ENCODE assay signal across 8 cellular contexts in the genomic region with DNA sequence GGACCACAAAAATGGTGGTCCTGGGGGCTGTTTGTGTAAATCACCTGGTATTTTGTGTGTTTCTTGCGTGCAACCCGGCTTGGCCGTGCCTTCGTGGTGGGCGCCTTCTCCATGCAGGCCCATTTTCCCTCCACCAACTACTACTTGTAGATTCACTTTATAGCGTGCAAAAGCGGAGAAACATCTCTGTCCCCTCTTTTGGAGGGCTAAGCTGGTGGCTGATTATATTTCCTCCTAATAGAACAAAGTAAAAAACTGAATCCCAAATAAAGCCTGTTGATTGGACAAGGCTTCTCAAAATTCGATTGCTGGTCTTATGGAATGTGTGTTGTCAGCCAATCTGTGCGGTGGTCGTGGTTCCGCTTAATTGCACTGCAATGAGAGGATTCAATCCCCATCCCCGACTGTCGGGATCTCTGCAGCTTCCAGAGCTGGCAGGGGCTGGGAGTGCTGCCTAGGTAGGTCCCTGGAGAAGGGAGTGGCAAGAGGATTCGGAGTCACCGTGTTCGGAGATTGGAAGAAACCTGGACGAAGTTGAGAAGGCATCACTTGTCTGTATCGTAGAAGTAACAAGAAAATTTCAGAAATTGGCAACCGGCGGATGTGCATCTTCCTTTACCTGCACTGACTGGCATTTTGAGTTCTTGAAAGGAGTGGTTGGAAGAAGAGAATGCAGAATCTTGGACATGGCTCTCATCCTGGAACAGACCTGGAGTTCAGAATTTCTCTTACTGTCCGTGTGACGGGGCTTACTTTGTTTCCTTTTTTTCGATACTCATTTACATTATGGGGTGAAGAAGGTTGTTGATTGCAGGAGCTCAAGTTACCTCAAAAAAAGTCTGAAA. TPM values are rescaled to one million over a fixed set of nuclear protein-coding genes. Genes with fewer than 3 reads are reported as not detected.
A peak's percentile ranks its signal among the peaks of the same experiment; 100 is the strongest.
DNase-seq lines count a peak whose midpoint lies in the region; TF ChIP-seq lines count a peak whose summit lies in the region.

No MANE protein-coding gene starts in this region.

- peak overlapping the region; percentile 80 for H3K4me3 Mint-ChIP-seq in dendritic cell treated with granulocyte-macrophage colony-stimulating factor and Interleukin-4, amounts not matched to agents 40 ng/mL and 50 ng/mL, for 4 days
- H3K4me3 Mint-ChIP-seq in type B pancreatic cell: peak overlapping the region; percentile 97

- H3K36me3 ChIP-seq in cardiac muscle cell: peaks cover 8% of the 10 kb centered on the region
- H3K36me3 ChIP-seq in PC-9 (ENCODE audit: low read depth): peaks cover 22% of the 10 kb centered on the region

- H3K4me2 ChIP-seq in PC-9: peak overlapping the region; percentile 92

- no peaks in the 10 kb centered on the region for H3K9me3 Mint-ChIP-seq in dendritic cell treated with granulocyte-macrophage colony-stimulating factor and Interleukin-4, amounts not matched to agents 40 ng/mL and 50 ng/mL, for 4 days
- no peaks in the 10 kb centered on the region for H3K9me3 Mint-ChIP-seq in type B pancreatic cell

- POLR2A ChIA-PET in PC-9 (lab: Charles Lee; ENCODE audit: unreplicated experiment): interaction anchor here (0.6 to 0.9 kb wide), 2 partner anchors 43 to 71 kb away, joined by 3 to 15 read pairs; no protein-coding TSS in a partner anchor

- H3K4me1 Mint-ChIP-seq in dendritic cell treated with granulocyte-macrophage colony-stimulating factor and Interleukin-4, amounts not matched to agents 40 ng/mL and 50 ng/mL, for 4 days (ENCODE audit: low read depth): peaks cover 27% of the 10 kb centered on the region
- H3K4me1 Mint-ChIP-seq in type B pancreatic cell (ENCODE audit: unreplicated experiment): peaks cover 23% of the 10 kb centered on the region

- H3K4me3 ChIP-seq in cardiac muscle cell (peak overlapping the region; percentile 86), PC-9 (peak overlapping the region; percentile 61)

- peaks cover 5% of the 10 kb centered on the region; the same call in 1 of the 2 replicates for H3F3A ChIP-seq in PC-9 (ENCODE audit: insufficient read depth, low read depth)

- H4K20me1 ChIP-seq in PC-9 (ENCODE audit: insufficient read depth): peaks cover 2% of the 10 kb centered on the region; the same call in 1 of the 2 replicates

- H3K27ac ChIP-seq in cardiac muscle cell (peak overlapping the region; percentile 99), PC-9 (peak overlapping the region; percentile 61)

- H3K9me3 ChIP-seq in cardiac muscle cell (ENCODE audit: low read depth): no peaks in the 10 kb centered on the region
- H3K9me3 ChIP-seq in PC-9 (ENCODE audit: insufficient read depth, low read depth): no peaks in the 10 kb centered on the region

- CTCF ChIA-PET in PC-9 (lab: Charles Lee): interaction anchor here (0.7 kb wide), 1 partner anchor 333 kb away, joined by 3 read pairs; no protein-coding TSS in a partner anchor

- H3K27me3 ChIP-seq in cardiac muscle cell (no peaks in the 10 kb centered on the region), PC-9 (ENCODE audit: insufficient read depth, low read depth) (no peaks in the 10 kb centered on the region)

- H3K9me2 ChIP-seq in PC-9 (ENCODE audit: insufficient read depth): no peaks in the 10 kb centered on the region

- DNase-seq in cardiac muscle cell (ENCODE audit: low read depth in 1 of 2, low spot score in 1 of 2) (peak; percentile 30 to 43), cardiac septum (ENCODE audit: low spot score) (no peak), PC-9 (no peak), lung microvascular endothelial cell (ENCODE audit: low read depth in 2 of 2) (peak; percentile 20 to 34), type B pancreatic cell (ENCODE audit: extremely low spot score, unreplicated experiment) (no peak), DMS79 treated with DMSO at 0.1 percent for 48 hours (lab: John Stamatoyannopoulos, UW) (no peak)
- no peak for DNase-seq in effector CD4-positive, alpha-beta T cell

- H3K4me1 ChIP-seq in cardiac muscle cell (ENCODE audit: low read depth) (peaks cover 9% of the 10 kb centered on the region), PC-9 (replicated peaks; ENCODE audit: insufficient read depth) (peaks cover 13% of the 10 kb centered on the region)

- intact Hi-C loops in cardiac septum (cut with DNase I): no loop called here
- intact Hi-C loops in PC-9 (cut with micrococcal nuclease; ENCODE audit: unreplicated experiment): no loop called here
- intact Hi-C loops in dendritic cell treated with granulocyte-macrophage colony-stimulating factor and Interleukin-4, amounts not matched to agents 40 ng/mL and 50 ng/mL, for 4 days (cut with micrococcal nuclease): no loop called here

- H3K27ac Mint-ChIP-seq in dendritic cell treated with granulocyte-macrophage colony-stimulating factor and Interleukin-4, amounts not matched to agents 40 ng/mL and 50 ng/mL, for 4 days: peak overlapping the region; percentile 76
- peak overlapping the region; percentile 94 for H3K27ac Mint-ChIP-seq in type B pancreatic cell

- H3K27me3 Mint-ChIP-seq in dendritic cell treated with granulocyte-macrophage colony-stimulating factor and Interleukin-4, amounts not matched to agents 40 ng/mL and 50 ng/mL, for 4 days: no peaks in the 10 kb centered on the region
- no peaks in the 10 kb centered on the region for H3K27me3 Mint-ChIP-seq in type B pancreatic cell

- peak overlapping the region; percentile 91 for H2AFZ ChIP-seq in PC-9

- TF ChIP-seq CTCF in cardiac muscle cell (IDR thresholded peaks at IDR 0.05; ENCODE audit: low read depth, low read length): no peak
- no peak for TF ChIP-seq CTCF in PC-9 (conservative IDR thresholded peaks at IDR 0.05)
- no peak for TF ChIP-seq CTCF in type B pancreatic cell (conservative IDR thresholded peaks at IDR 0.05)

- peaks cover 29% of the 10 kb centered on the region for H3K36me3 Mint-ChIP-seq in dendritic cell treated with granulocyte-macrophage colony-stimulating factor and Interleukin-4, amounts not matched to agents 40 ng/mL and 50 ng/mL, for 4 days (ENCODE audit: low read depth)
- peaks cover 17% of the 10 kb centered on the region for H3K36me3 Mint-ChIP-seq in type B pancreatic cell

- peaks cover 43% of the 10 kb centered on the region for H3K79me2 ChIP-seq in PC-9 (ENCODE audit: low read depth)

- TSS peak; percentile 59 for BruUV-seq in PC-9 (replicated peaks; lab: Mats Ljungman, UMichigan)

RNA-seq across cellular contexts. Expression of a gene that starts 1.1 kb away (rescaled TPM):
- 8.1 and 17.7 TPM in 2 replicates for total RNA-seq in cardiac muscle cell
- 16.8 and 21.1 TPM in 2 replicates for polyA plus RNA-seq in cardiac muscle cell
- total RNA-seq in cardiac septum: 10.7 TPM
- total RNA-seq in PC-9 (2021): 29.2 and 31.1 TPM in 2 replicates
- total RNA-seq in lung microvascular endothelial cell: 7.0 and 8.1 TPM in 2 replicates
- 18.4 and 32.7 TPM in 2 replicates for total RNA-seq in type B pancreatic cell (ENCODE audit: low replicate concordance)

RNA-seq across cellular contexts. Expression of a gene that starts 41.3 kb away (rescaled TPM):
- 66.3 and 107 TPM in 2 replicates for total RNA-seq in cardiac muscle cell
- 76.2 and 84.9 TPM in 2 replicates for polyA plus RNA-seq in cardiac muscle cell
- 37.5 TPM for total RNA-seq in cardiac septum
- total RNA-seq in PC-9 (2021): 43.6 and 45.1 TPM in 2 replicates
- 18.1 and 27.2 TPM in 2 replicates for total RNA-seq in lung microvascular endothelial cell
- total RNA-seq in type B pancreatic cell (ENCODE audit: low replicate concordance): 27.0 and 37.6 TPM in 2 replicates

Comparison
In these comparisons a context has a peak if more than half of its experiments do, and no peak if none do; other contexts are left out.
1. DNase-seq: peak in cardiac muscle cell (2 of 2) and lung microvascular endothelial cell (2 of 2); none in cardiac septum (single experiment), PC-9 (0 of 2), type B pancreatic cell (single experiment), effector CD4-positive, alpha-beta T cell (single experiment) and DMS79 treated with DMSO at 0.1 percent for 48 hours (single experiment).